In genomic region chr2:216698895-216699294, GRCh38 we compare ENCODE assay signal across 8 cellular contexts. TPM values are rescaled to one million over a fixed set of nuclear protein-coding genes. Genes with fewer than 3 reads are reported as not detected.
DNase-seq lines count a peak whose midpoint lies in the region; ATAC-seq and TF ChIP-seq lines count a peak whose summit lies in the region.

No MANE protein-coding gene starts in this region.

- ATAC-seq in memory B cell (ENCODE audit: low read depth), result peak; percentile 31

- no peaks in the 10 kb centered on the region for H3K9me2 ChIP-seq in PC-9 (ENCODE audit: insufficient read depth)

- DNase-seq in ACHN (peak; percentile 73), GM13977 (ENCODE audit: low spot score) (peak; percentile 63), LNCaP clone FGC (ENCODE audit: low read depth) (no peak), PC-9 (no peak), dedifferentiated amniotic fluid mesenchymal stem cell (ENCODE audit: extremely low spot score) (peak; percentile 78), memory B cell (ENCODE audit: low spot score in 2 of 2) (no peak), UCSD-AML1 (lab: John Stamatoyannopoulos, UW; ENCODE audit: unreplicated experiment) (no peak)
- DNase-seq in stimulated activated CD4-positive, alpha-beta T cell treated with anti-CD3 and anti-CD28 coated beads, Interleukin-2, amount 100 ng/mL, for 24 hours, result no peak

- in situ Hi-C loops in ACHN (cut with HindIII; ENCODE audit: low pct_ligation_motif_present, low pct_unique_long_range_greater_than_20kb, low sequenced_read_pairs) (no loop called here), GM13977 (cut with MboI; ENCODE audit: low pct_unique_long_range_greater_than_20kb, low sequenced_read_pairs, unreplicated experiment) (loop anchor here (10.0 to 25.0 kb wide), 2 partner anchors 816 to 1013 kb away; no protein-coding TSS in a partner anchor)

- no peaks in the 10 kb centered on the region for H3K36me3 Mint-ChIP-seq in memory B cell

- no peak overlapping the region for H3K4me3 ChIP-seq in LNCaP clone FGC (ENCODE audit: low read depth, low read length)
- no peak overlapping the region for H3K4me3 ChIP-seq in PC-9

- H4K20me1 ChIP-seq in PC-9 (ENCODE audit: insufficient read depth), result no peaks in the 10 kb centered on the region

- H3F3A ChIP-seq in PC-9 (ENCODE audit: insufficient read depth, low read depth), result no peaks in the 10 kb centered on the region; the same call in 1 of the 2 replicates

- H2AFZ ChIP-seq in PC-9, result no peak overlapping the region

- H3K9me3 ChIP-seq in PC-9 (ENCODE audit: insufficient read depth, low read depth), result no peaks in the 10 kb centered on the region

- H3K79me2 ChIP-seq in PC-9 (ENCODE audit: low read depth), result no peaks in the 10 kb centered on the region

- H3K27me3 ChIP-seq in PC-9 (ENCODE audit: insufficient read depth, low read depth), result no peaks in the 10 kb centered on the region

- POLR2A ChIA-PET in PC-9 (lab: Charles Lee; ENCODE audit: unreplicated experiment), result no interaction called here

- H3K9me3 Mint-ChIP-seq in memory B cell, result peaks cover 2% of the 10 kb centered on the region

- TF ChIP-seq CTCF in GM13977 (IDR thresholded peaks at IDR 0.05; ENCODE audit: extremely low read depth, insufficient read depth, missing control alignments), result peak; percentile 64
- peak; percentile 83 for TF ChIP-seq CTCF in LNCaP clone FGC (IDR thresholded peaks at IDR 0.05; ENCODE audit: control insufficient read depth, extremely low read depth, insufficient read depth)
- TF ChIP-seq CTCF in PC-9 (conservative IDR thresholded peaks at IDR 0.05), result peak; percentile 67

- no peak overlapping the region for H3K27ac ChIP-seq in PC-9

- H3K27me3 Mint-ChIP-seq in memory B cell, result peaks cover 27% of the 10 kb centered on the region

- CTCF ChIA-PET in PC-9 (lab: Charles Lee), result interaction anchor here (0.9 kb wide), 1 partner anchor 449 kb away, joined by 4 read pairs; no protein-coding TSS in a partner anchor

- H3K4me1 ChIP-seq in PC-9 (replicated peaks; ENCODE audit: insufficient read depth), result 0 out of 2 replicates have a peak, but pooled peaks cover 3% of the 10 kb centered on the region

- H3K4me1 Mint-ChIP-seq in memory B cell, result peaks cover 4% of the 10 kb centered on the region

- no peak overlapping the region for H3K4me2 ChIP-seq in PC-9

- intact Hi-C loops in PC-9 (cut with micrococcal nuclease; ENCODE audit: unreplicated experiment), result loop anchor here (1.0 to 5.0 kb wide), 9 partner anchors 78 to 1058 kb away; no protein-coding TSS in a partner anchor

- no TSS peak for BruUV-seq in PC-9 (replicated peaks; lab: Mats Ljungman, UMichigan)

- H3K27ac Mint-ChIP-seq in memory B cell, result no peak overlapping the region

- H3K36me3 ChIP-seq in PC-9 (ENCODE audit: low read depth), result no peaks in the 10 kb centered on the region

- H3K4me3 Mint-ChIP-seq in memory B cell, result no peak overlapping the region

RNA-seq across cellular contexts. Expression of gene IGFBP5, which starts 3.5 kb away (rescaled TPM):
- total RNA-seq in PC-9 (2021), result 5.5 and 10.0 TPM in 2 replicates

Comparison
In these comparisons a context has a peak if more than half of its experiments do, and no peak if none do; other contexts are left out.
1. DNase-seq: peak in ACHN (single experiment), GM13977 (single experiment) and dedifferentiated amniotic fluid mesenchymal stem cell (single experiment); none in LNCaP clone FGC (single experiment), PC-9 (0 of 2), memory B cell (0 of 2), stimulated activated CD4-positive, alpha-beta T cell treated with anti-CD3 and anti-CD28 coated beads, Interleukin-2, amount 100 ng/mL, for 24 hours (0 of 2) and UCSD-AML1 (single experiment).
2. Peak in every context shown above with its lines, with median percentiles within 50 percentile points of each other: CTCF ChIP-seq.